ENCODE assay signal across 13 cellular contexts in the genomic region with DNA sequence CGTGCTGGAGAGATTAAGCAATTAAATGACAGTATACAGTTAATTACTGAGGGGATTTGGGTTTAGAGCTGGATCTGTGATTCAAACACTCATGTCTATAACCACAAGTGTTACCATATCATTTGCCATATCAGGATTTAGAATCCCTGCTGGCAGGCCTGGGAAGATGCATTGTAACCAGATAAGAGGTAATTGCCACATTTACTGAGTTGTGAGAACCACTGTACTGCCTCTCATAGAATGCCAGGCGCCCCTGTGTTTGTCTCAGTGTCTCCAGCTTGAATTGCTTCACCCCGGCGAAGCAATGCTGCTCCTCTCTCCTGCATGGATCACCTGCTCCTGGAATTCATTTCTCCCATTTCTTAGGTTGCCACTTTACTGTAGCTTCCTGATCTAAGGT. TPM values are rescaled to one million over a fixed set of nuclear protein-coding genes. Genes with fewer than 3 reads are reported as not detected.
DNase-seq lines count a peak whose midpoint lies in the region; ATAC-seq and TF ChIP-seq lines count a peak whose summit lies in the region.
"Not testable (repeated sequence)": the region's sequence is repeated elsewhere in the genome, so short reads cannot be mapped to it uniquely, and the experiment has no call there.
"Had no signal": no experiment of that assay in that cellular context is flagged by ENCODE, and none has a peak within 500 bp of the region (broad histone marks: within the 10 kb centered on the region; RNA-seq: fewer than 3 reads in every experiment).

No MANE protein-coding gene starts in this region.

- H3K9me3 ChIP-seq in CD4-positive, CD25-positive, alpha-beta regulatory T cell (ENCODE audit: control insufficient read depth in 2 of 2, low read length in 2 of 2); MM.1S (replicated peaks; ENCODE audit: insufficient read depth, low read length); body of pancreas; transverse colon: not testable (repeated sequence)

- H4K8ac ChIP-seq in mesendoderm (ENCODE audit: low read depth, low read length) = not testable (repeated sequence)

- H3F3A ChIP-seq in MM.1S (ENCODE audit: insufficient read depth, low read length) = not testable (repeated sequence)

- not testable (repeated sequence) for H2AK5ac ChIP-seq in mesendoderm (ENCODE audit: low read length)

- POLR2A ChIA-PET in T-cell (lab: Charles Lee); activated CD4-positive, alpha-beta memory T cell treated with anti-CD3 and anti-CD28 coated beads, Interleukin-2, amount 10 ng/mL, durations not matched to agents 7 days and 5 days (lab: Charles Lee): not testable (repeated sequence)

- not testable (repeated sequence) for H3K79me2 ChIP-seq in MM.1S (ENCODE audit: low read length); mesendoderm (ENCODE audit: control insufficient read depth, insufficient read depth, low read length)

- in situ Hi-C loops in transverse colon (cut with MboI; ENCODE audit: low pct_ligation_motif_present in 1 of 4, low pct_unique_long_range_greater_than_20kb in 1 of 4, low sequenced_read_pairs in 3 of 4) = not testable (repeated sequence)

- peak overlapping the region; percentile 63 for H3K4me3 ChIP-seq in CD4-positive, CD25-positive, alpha-beta regulatory T cell (ENCODE audit: low read depth, low read length)
- H3K4me3 ChIP-seq in MM.1S (ENCODE audit: low read length); body of pancreas; mesendoderm (ENCODE audit: low read length); transverse colon: not testable (repeated sequence)

- H3K36me3 ChIP-seq in CD4-positive, CD25-positive, alpha-beta regulatory T cell (ENCODE audit: control insufficient read depth, insufficient read depth, low read length); MM.1S (replicated peaks; ENCODE audit: insufficient read depth, low read length); body of pancreas (replicated peaks in 1 of 2; ENCODE audit: insufficient read depth in 1 of 2, low read depth in 2 of 2); mesendoderm (ENCODE audit: control insufficient read depth, insufficient read depth, low read length); transverse colon: not testable (repeated sequence)

- DNase-seq in CD4-positive, CD25-positive, alpha-beta regulatory T cell; MM.1S; T-cell; activated CD4-positive, alpha-beta memory T cell treated with anti-CD3 and anti-CD28 coated beads, Interleukin-2, amount 10 ng/mL, durations not matched to agents 7 days and 5 days; body of pancreas; transverse colon: not testable (repeated sequence)
- peak; percentile 60 for DNase-seq in mesendoderm

- H3K23ac ChIP-seq in mesendoderm (ENCODE audit: low read length) = not testable (repeated sequence)

- peak overlapping the region; percentile 42; the same call in 1 of the 2 replicates for H3K4me2 ChIP-seq in MM.1S (ENCODE audit: low read depth, low read length)
- not testable (repeated sequence) for H3K4me2 ChIP-seq in mesendoderm (ENCODE audit: low read length)

- H3K9me2 ChIP-seq in MM.1S (replicated peaks; ENCODE audit: insufficient read depth, low read length) = not testable (repeated sequence)

- not testable (repeated sequence) for TF ChIP-seq POLR2A in body of pancreas (IDR thresholded peaks at IDR 0.05); transverse colon (IDR thresholded peaks at IDR 0.05)

- H4K5ac ChIP-seq in mesendoderm (ENCODE audit: low read length) = not testable (repeated sequence)

- not testable (repeated sequence) for H2BK5ac ChIP-seq in mesendoderm (ENCODE audit: low read length)

- H3K27ac Mint-ChIP-seq in CD4-positive, CD25-positive, alpha-beta regulatory T cell = peak overlapping the region; percentile 18 to 95 (median 61)
- peak overlapping the region; percentile 60 to 78 for H3K27ac Mint-ChIP-seq in T-cell
- peak overlapping the region; percentile 60 for H3K27ac Mint-ChIP-seq in activated CD4-positive, alpha-beta memory T cell treated with anti-CD3 and anti-CD28 coated beads, Interleukin-2, amount 10 ng/mL, durations not matched to agents 7 days and 5 days

- H2BK120ac ChIP-seq in mesendoderm (ENCODE audit: low read depth, low read length) = not testable (repeated sequence)

- not testable (repeated sequence) for TF ChIP-seq EP300 in transverse colon (IDR thresholded peaks at IDR 0.05; ENCODE audit: low read depth)

- TF ChIP-seq CTCF in MM.1S (IDR thresholded peaks at IDR 0.05; ENCODE audit: low read length); body of pancreas (IDR thresholded peaks at IDR 0.05); transverse colon (IDR thresholded peaks at IDR 0.05): not testable (repeated sequence)

- not testable (repeated sequence) for H4K20me1 ChIP-seq in MM.1S (ENCODE audit: insufficient read depth, low read length)

- intact Hi-C loops in body of pancreas (cut with DNase I); transverse colon (cut with DNase I; ENCODE audit: low total_unique reads): not testable (repeated sequence)

- not testable (repeated sequence) for H3K9ac ChIP-seq in MM.1S (ENCODE audit: low read length); mesendoderm (ENCODE audit: low read length)

- H3K27ac ChIP-seq in CD4-positive, CD25-positive, alpha-beta regulatory T cell (ENCODE audit: insufficient read depth, low read length, poor library complexity, severe bottlenecking) = peak overlapping the region; percentile 55
- H3K27ac ChIP-seq in MM.1S (ENCODE audit: low read length) = peak overlapping the region; percentile 45; the same call in 1 of the 2 replicates
- peak overlapping the region in 3 of 4 donors; percentile 46 to 81 (median 57) for H3K27ac ChIP-seq in body of pancreas
- H3K27ac ChIP-seq in mesendoderm (ENCODE audit: low read depth, low read length) = not testable (repeated sequence)
- H3K27ac ChIP-seq in transverse colon = peak overlapping the region; percentile 56 to 78 (median 64)

- H3K27me3 Mint-ChIP-seq in CD4-positive, CD25-positive, alpha-beta regulatory T cell; T-cell; activated CD4-positive, alpha-beta memory T cell treated with anti-CD3 and anti-CD28 coated beads, Interleukin-2, amount 10 ng/mL, durations not matched to agents 7 days and 5 days: not testable (repeated sequence)

- H3K79me1 ChIP-seq in mesendoderm (ENCODE audit: low read length) = not testable (repeated sequence)

- H3K4me1 Mint-ChIP-seq in CD4-positive, CD25-positive, alpha-beta regulatory T cell = peaks cover 18 to 44% (median 29%) of the 10 kb centered on the region in 4 donors
- peaks cover 33 to 35% (median 34%) of the 10 kb centered on the region in 3 donors for H3K4me1 Mint-ChIP-seq in T-cell
- H3K4me1 Mint-ChIP-seq in activated CD4-positive, alpha-beta memory T cell treated with anti-CD3 and anti-CD28 coated beads, Interleukin-2, amount 10 ng/mL, durations not matched to agents 7 days and 5 days = peaks cover 40% of the 10 kb centered on the region

- peak overlapping the region; percentile 1 to 69 (median 64) for H3K4me3 Mint-ChIP-seq in CD4-positive, CD25-positive, alpha-beta regulatory T cell
- peak overlapping the region in 1 of 3 donors; percentile 43 for H3K4me3 Mint-ChIP-seq in T-cell
- not testable (repeated sequence) for H3K4me3 Mint-ChIP-seq in activated CD4-positive, alpha-beta memory T cell treated with anti-CD3 and anti-CD28 coated beads, Interleukin-2, amount 10 ng/mL, durations not matched to agents 7 days and 5 days

- not testable (repeated sequence) for H3K18ac ChIP-seq in mesendoderm (ENCODE audit: low read length)

- H3K4me1 ChIP-seq in CD4-positive, CD25-positive, alpha-beta regulatory T cell (ENCODE audit: control insufficient read depth, insufficient read depth, low read length, poor library complexity, severe bottlenecking) = peaks cover 26% of the 10 kb centered on the region
- H3K4me1 ChIP-seq in MM.1S (ENCODE audit: low read length) (peaks cover 15% of the 10 kb centered on the region), body of pancreas (peaks cover 51% of the 10 kb centered on the region), transverse colon (peaks cover 6 to 44% (median 22%) of the 10 kb centered on the region in 4 donors)
- H3K4me1 ChIP-seq in mesendoderm (ENCODE audit: control insufficient read depth, low read depth, low read length) = not testable (repeated sequence)

- H3K9me3 Mint-ChIP-seq in CD4-positive, CD25-positive, alpha-beta regulatory T cell; T-cell; activated CD4-positive, alpha-beta memory T cell treated with anti-CD3 and anti-CD28 coated beads, Interleukin-2, amount 10 ng/mL, durations not matched to agents 7 days and 5 days: not testable (repeated sequence)

- CTCF ChIA-PET in T-cell (lab: Charles Lee) = not testable (repeated sequence)
- CTCF ChIA-PET in activated CD4-positive, alpha-beta memory T cell treated with anti-CD3 and anti-CD28 coated beads, Interleukin-2, amount 10 ng/mL, durations not matched to agents 7 days and 5 days (lab: Charles Lee) = interaction anchor here (0.7 to 1.8 kb wide), 3 partner anchors 13 to 25 kb away, joined by 3 to 6 read pairs (median 6); no protein-coding TSS in a partner anchor

- not testable (repeated sequence) for ATAC-seq in CD4-positive, CD25-positive, alpha-beta regulatory T cell (ENCODE audit: low read depth in 2 of 2); T-cell (replicated peaks in 1 of 4); body of pancreas
- ATAC-seq in GM18870 (IDR thresholded peaks at IDR 0.05; ENCODE audit: unreplicated experiment) = peak; percentile 8

- H3K4ac ChIP-seq in mesendoderm (ENCODE audit: low read depth, low read length) = not testable (repeated sequence)

- H3K27me3 ChIP-seq in CD4-positive, CD25-positive, alpha-beta regulatory T cell (ENCODE audit: control insufficient read depth, insufficient read depth, low read length); MM.1S (replicated peaks; ENCODE audit: insufficient read depth, low read length); body of pancreas; mesendoderm (ENCODE audit: insufficient read depth, low read length, poor library complexity); transverse colon: not testable (repeated sequence)

- H2AFZ ChIP-seq in MM.1S (ENCODE audit: low read length) = peak overlapping the region; percentile 21; the same call in 1 of the 2 replicates

- H3K36me3 Mint-ChIP-seq in CD4-positive, CD25-positive, alpha-beta regulatory T cell; T-cell: not testable (repeated sequence)
- peaks cover 11% of the 10 kb centered on the region for H3K36me3 Mint-ChIP-seq in activated CD4-positive, alpha-beta memory T cell treated with anti-CD3 and anti-CD28 coated beads, Interleukin-2, amount 10 ng/mL, durations not matched to agents 7 days and 5 days (ENCODE audit: low read depth)

- H3K56ac ChIP-seq in mesendoderm (ENCODE audit: low read length) = not testable (repeated sequence)

- H2BK15ac ChIP-seq in mesendoderm (replicated peaks; ENCODE audit: low read depth) = not testable (repeated sequence)

- WGBS in body of pancreas, 2 donors = 83 to 84% methylated on average over 4 of the region's 4 CpGs
- WGBS in mesendoderm (ENCODE audit: extremely low coverage, insufficient coverage, low lambda C conversion rate) = no CpG with 5 or more reads among the region's 4 CpGs
- 45 to 63% methylated on average over 1 to 4 of the region's 4 CpGs for WGBS in transverse colon (ENCODE audit: low coverage in 1 of 2), 2 donors

RNA-seq across cellular contexts. Expression of a gene that starts 21.7 kb away (rescaled TPM):
- 4.9 TPM for total RNA-seq in CD4-positive, CD25-positive, alpha-beta regulatory T cell
- polyA plus RNA-seq in CD4-positive, CD25-positive, alpha-beta regulatory T cell = 1 to 10 TPM in 2 of 4 donors, under 1 TPM in 2; 0.79 to 1.9 (median 1.4) TPM
- 1 to 10 TPM in 2 of 5 donors, under 1 TPM in 3; 0.35 to 1.9 (median 0.72) TPM for total RNA-seq in T-cell
- 1 to 10 TPM; 4.8 to 5.1 TPM for total RNA-seq in activated CD4-positive, alpha-beta memory T cell treated with anti-CD3 and anti-CD28 coated beads, Interleukin-2, amount 10 ng/mL, durations not matched to agents 7 days and 5 days
- total RNA-seq in body of pancreas = 10 to 100 TPM; 16.6 to 20.4 TPM
- 2.6 TPM for polyA plus RNA-seq in mesendoderm (2013, experiment 1 of 2)
- polyA plus RNA-seq in mesendoderm (2013, experiment 2 of 2) = 3.1 TPM
- 10 to 100 TPM; 23.7 to 53.9 (median 41.8) TPM for total RNA-seq in transverse colon
- total RNA-seq: A172, GM23248, SJSA1 had no signal
- polyA plus RNA-seq: BJ, GM23248, IgD-negative memory B cell had no signal
